In genomic region chr14:81138429-81138828, GRCh38 we compare ENCODE assay signal across 29 cellular contexts.
"Had no signal": no experiment of that assay in that cellular context is flagged by ENCODE, and none has a peak within 500 bp of the region (broad histone marks: within the 10 kb centered on the region; RNA-seq: fewer than 3 reads in every experiment).

No MANE protein-coding gene starts in this region.

- H3K27me3 ChIP-seq: stomach, suprapubic skin, testis, thyroid gland, tibial artery, tibial nerve, transverse colon, upper lobe of left lung, upper lobe of right lung, uterus, vagina had no signal

- H3K36me3 ChIP-seq: stomach, suprapubic skin, thoracic aorta, tibial artery, tibial nerve, transverse colon, upper lobe of left lung, upper lobe of right lung, uterus, vagina had no signal

- H3K9me3 Mint-ChIP-seq: stimulated activated effector memory CD8-positive, alpha-beta T cell treated with anti-CD3 and anti-CD28 coated beads, Interleukin-12 subunit alpha, Interleukin-12 subunit beta, amount 100 ng/mL, for 72 hours; stimulated activated memory B cell treated with anti-CD40 and anti-IgM and Interleukin-4, amounts not matched to agents 10 μg/mL and 1 μg/mL and 100 μg/mL, for 72 hours; stimulated activated naive B cell treated with anti-CD40 and anti-IgM and Interleukin-4, amounts not matched to agents 10 μg/mL and 1 μg/mL and 100 μg/mL, for 72 hours; stimulated activated naive CD8-positive, alpha-beta T cell treated with anti-CD3 and anti-CD28 coated beads, Interleukin-15, Interleukin-2, amounts not matched to agents 100 ng/mL and 50 ng/mL, for 24 hours; type B pancreatic cell had no signal

- H3K9me3 ChIP-seq: suprapubic skin, testis, thoracic aorta, thyroid gland, transverse colon, upper lobe of left lung, upper lobe of right lung, uterus, vagina had no signal

- ATAC-seq: stimulated activated effector memory CD8-positive, alpha-beta T cell treated with anti-CD3 and anti-CD28 coated beads, Interleukin-12 subunit alpha, Interleukin-12 subunit beta, amount 100 ng/mL, for 72 hours; stimulated activated memory B cell treated with anti-CD40 and anti-IgM and Interleukin-4, amounts not matched to agents 10 μg/mL and 1 μg/mL and 100 μg/mL, for 72 hours; stimulated activated naive B cell treated with anti-CD40 and anti-IgM and Interleukin-4, amounts not matched to agents 10 μg/mL and 1 μg/mL and 100 μg/mL, for 72 hours; stimulated activated naive CD8-positive, alpha-beta T cell treated with anti-CD3 and anti-CD28 coated beads, Interleukin-15, amount 100 ng/mL, for 72 hours; stimulated activated naive CD8-positive, alpha-beta T cell treated with anti-CD3 and anti-CD28 coated beads, Interleukin-15, Interleukin-2, amounts not matched to agents 100 U/mL and 50 U/mL, for 24 hours; upper lobe of right lung had no signal

- H3K4me3 ChIP-seq: stomach, suprapubic skin, testis, thoracic aorta, thyroid gland, tibial artery, tibial nerve, transverse colon, upper lobe of left lung, upper lobe of right lung, uterus, vagina had no signal

- H3K27ac Mint-ChIP-seq: stimulated activated effector memory CD8-positive, alpha-beta T cell treated with anti-CD3 and anti-CD28 coated beads, Interleukin-12 subunit alpha, Interleukin-12 subunit beta, amount 100 ng/mL, for 72 hours; stimulated activated memory B cell treated with anti-CD40 and anti-IgM and Interleukin-4, amounts not matched to agents 10 μg/mL and 1 μg/mL and 100 μg/mL, for 72 hours; stimulated activated naive B cell treated with anti-CD40 and anti-IgM and Interleukin-4, amounts not matched to agents 10 μg/mL and 1 μg/mL and 100 μg/mL, for 72 hours; stimulated activated naive CD8-positive, alpha-beta T cell treated with anti-CD3 and anti-CD28 coated beads, Interleukin-15, amount 100 ng/mL, for 72 hours; stimulated activated naive CD8-positive, alpha-beta T cell treated with anti-CD3 and anti-CD28 coated beads, Interleukin-15, Interleukin-2, amounts not matched to agents 100 ng/mL and 50 ng/mL, for 24 hours; type B pancreatic cell had no signal

- FAIRE-seq: urothelium cell line had no signal

- H3K36me3 Mint-ChIP-seq: stimulated activated effector memory CD8-positive, alpha-beta T cell treated with anti-CD3 and anti-CD28 coated beads, Interleukin-12 subunit alpha, Interleukin-12 subunit beta, amount 100 ng/mL, for 72 hours; type B pancreatic cell had no signal

- H3K27me3 Mint-ChIP-seq: stimulated activated memory B cell treated with anti-CD40 and anti-IgM and Interleukin-4, amounts not matched to agents 10 μg/mL and 1 μg/mL and 100 μg/mL, for 72 hours; stimulated activated naive B cell treated with anti-CD40 and anti-IgM and Interleukin-4, amounts not matched to agents 10 μg/mL and 1 μg/mL and 100 μg/mL, for 72 hours; stimulated activated naive CD8-positive, alpha-beta T cell treated with anti-CD3 and anti-CD28 coated beads, Interleukin-15, amount 100 ng/mL, for 72 hours; stimulated activated naive CD8-positive, alpha-beta T cell treated with anti-CD3 and anti-CD28 coated beads, Interleukin-15, Interleukin-2, amounts not matched to agents 100 ng/mL and 50 ng/mL, for 24 hours; type B pancreatic cell had no signal

- DNase-seq: stimulated activated CD4-positive, alpha-beta T cell treated with anti-CD3 and anti-CD28 coated beads, Interleukin-2, amount 100 ng/mL, for 48 hours; stimulated activated CD4-positive, alpha-beta T cell treated with anti-CD3 and anti-CD28 coated beads, Interleukin-4, amount 100 ng/mL, for 1 hour; stimulated activated CD4-positive, alpha-beta T cell treated with anti-CD3 and anti-CD28 coated beads, Interleukin-4, amount 100 ng/mL, for 24 hours; stimulated activated CD4-positive, alpha-beta T cell treated with anti-CD3 and anti-CD28 coated beads, Interleukin-4, amount 100 ng/mL, for 4 hours; stimulated activated CD8-positive, alpha-beta memory T cell treated with anti-CD3 and anti-CD28 coated beads, Interleukin-4, amount 100 ng/mL, for 48 hours; stimulated activated naive B cell treated with anti-CD40 and anti-IgM and Interleukin-4, amounts not matched to agents 10 μg/mL and 1 μg/mL and 100 μg/mL, for 72 hours; stimulated activated naive CD4-positive, alpha-beta T cell; stimulated activated naive CD4-positive, alpha-beta T cell treated with Interleukin-2 at 50 U/mL for 16 hours; stimulated activated naive CD8-positive, alpha-beta T cell treated with anti-CD3 and anti-CD28 coated beads, Interleukin-15, amount 100 ng/mL, for 72 hours; stimulated activated naive CD8-positive, alpha-beta T cell treated with anti-CD3 and anti-CD28 coated beads, Interleukin-15, Interleukin-2, amounts not matched to agents 100 U/mL and 50 U/mL, for 24 hours; stomach; substantia nigra; testis; thyroid gland; tibial artery; transverse colon; trophoblast cell; upper lobe of left lung; upper lobe of right lung; uterus had no signal

- H3K4me1 ChIP-seq: stomach, suprapubic skin, testis, thyroid gland, tibial artery, tibial nerve, transverse colon, upper lobe of left lung, upper lobe of right lung, uterus, vagina had no signal

- H3K4me3 Mint-ChIP-seq: stimulated activated effector memory CD8-positive, alpha-beta T cell treated with anti-CD3 and anti-CD28 coated beads, Interleukin-12 subunit alpha, Interleukin-12 subunit beta, amount 100 ng/mL, for 72 hours; stimulated activated memory B cell treated with anti-CD40 and anti-IgM and Interleukin-4, amounts not matched to agents 10 μg/mL and 1 μg/mL and 100 μg/mL, for 72 hours; stimulated activated naive B cell treated with anti-CD40 and anti-IgM and Interleukin-4, amounts not matched to agents 10 μg/mL and 1 μg/mL and 100 μg/mL, for 72 hours; stimulated activated naive CD8-positive, alpha-beta T cell treated with anti-CD3 and anti-CD28 coated beads, Interleukin-15, amount 100 ng/mL, for 72 hours; stimulated activated naive CD8-positive, alpha-beta T cell treated with anti-CD3 and anti-CD28 coated beads, Interleukin-15, Interleukin-2, amounts not matched to agents 100 ng/mL and 50 ng/mL, for 24 hours; type B pancreatic cell had no signal

- H3K27ac ChIP-seq: stomach, suprapubic skin, testis, thoracic aorta, thyroid gland, tibial artery, tibial nerve, transverse colon, upper lobe of left lung, upper lobe of right lung, uterus, vagina had no signal

- H3K4me1 Mint-ChIP-seq: stimulated activated effector memory CD8-positive, alpha-beta T cell treated with anti-CD3 and anti-CD28 coated beads, Interleukin-12 subunit alpha, Interleukin-12 subunit beta, amount 100 ng/mL, for 72 hours; stimulated activated memory B cell treated with anti-CD40 and anti-IgM and Interleukin-4, amounts not matched to agents 10 μg/mL and 1 μg/mL and 100 μg/mL, for 72 hours; stimulated activated naive B cell treated with anti-CD40 and anti-IgM and Interleukin-4, amounts not matched to agents 10 μg/mL and 1 μg/mL and 100 μg/mL, for 72 hours; stimulated activated naive CD8-positive, alpha-beta T cell treated with anti-CD3 and anti-CD28 coated beads, Interleukin-15, amount 100 ng/mL, for 72 hours had no signal
